In the genomic region with DNA sequence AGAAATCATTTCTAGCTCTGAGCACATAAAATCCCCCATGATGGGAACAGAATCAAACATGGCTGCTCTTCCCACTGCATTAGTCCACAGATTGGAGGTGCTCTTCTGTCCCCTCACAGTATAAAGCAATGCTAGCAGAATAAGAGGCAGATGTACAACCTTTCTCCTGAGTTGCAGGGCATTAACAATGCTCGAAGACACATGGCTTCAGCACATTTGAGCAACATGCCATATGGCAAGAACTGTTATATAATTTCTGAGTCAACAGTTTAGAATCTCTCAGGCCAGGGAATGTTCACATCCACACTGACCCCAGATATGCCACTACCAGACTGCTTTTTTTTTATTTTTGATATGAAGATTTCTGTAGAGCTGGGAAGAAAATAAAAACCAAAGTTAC, we compare ENCODE assay signal across 10 cellular contexts.
DNase-seq lines count a peak whose midpoint lies in the region; ATAC-seq and TF ChIP-seq lines count a peak whose summit lies in the region.
"Had no signal": no experiment of that assay in that cellular context is flagged by ENCODE, and none has a peak within 500 bp of the region (broad histone marks: within the 10 kb centered on the region; RNA-seq: fewer than 3 reads in every experiment).

No MANE protein-coding gene starts in this region.

- H3K36me3 ChIP-seq in SJSA1: peaks cover 6% of the 10 kb centered on the region; the same call in 1 of the 2 replicates
- H3K36me3 ChIP-seq in sigmoid colon: no peaks in the 10 kb centered on the region

- peak overlapping the region; percentile 68 for H3K27ac ChIP-seq in SJSA1
- H3K27ac ChIP-seq in sigmoid colon: peak overlapping the region; percentile 65 to 81 (median 74)

- no peak for TF ChIP-seq POLR2A in sigmoid colon (IDR thresholded peaks at IDR 0.05)

- no peaks in the 10 kb centered on the region for H3K9me3 ChIP-seq in SJSA1 (replicated peaks)
- H3K9me3 ChIP-seq in sigmoid colon: no peaks in the 10 kb centered on the region

- H3K27me3 ChIP-seq in SJSA1 (replicated peaks) (no peaks in the 10 kb centered on the region), sigmoid colon (no peaks in the 10 kb centered on the region)

- intact Hi-C loops in sigmoid colon (cut with DNase I): loop anchor here (5.0 kb wide), 1 partner anchor 119 kb away; the partner anchor contains the start of gene KIF13A

- ATAC-seq in GM19035 (IDR thresholded peaks at IDR 0.05; ENCODE audit: unreplicated experiment): no peak
- ATAC-seq in GM19455 (IDR thresholded peaks at IDR 0.05; ENCODE audit: unreplicated experiment): no peak

- no peak overlapping the region for H3K4me3 ChIP-seq in SJSA1
- no peak overlapping the region for H3K4me3 ChIP-seq in sigmoid colon

- no peak for TF ChIP-seq EP300 in sigmoid colon (IDR thresholded peaks at IDR 0.05)

- H3K4me1 ChIP-seq in SJSA1 (replicated peaks): peaks cover 64% of the 10 kb centered on the region
- H3K4me1 ChIP-seq in sigmoid colon: peaks cover 0 to 96% (median 80%) of the 10 kb centered on the region in 4 donors

- 55% methylated on average over 1 of the region's 1 CpG for WGBS in sigmoid colon, 2 donors

- DNase-seq in GM04504 (ENCODE audit: low read depth) (peak; percentile 74), SJSA1 (ENCODE audit: low read depth in 1 of 2, low spot score in 2 of 2) (peak; percentile 49 to 65), fibroblast of peridontal ligament (ENCODE audit: extremely low read depth) (peak; percentile 87), sigmoid colon (no peak), DMS79 treated with DMSO at 0.1 percent for 48 hours (lab: John Stamatoyannopoulos, UW) (no peak)
- DNase-seq in activated CD8-positive, alpha-beta memory T cell treated with anti-CD3 and anti-CD28 coated beads, Interleukin-2, amount 50 U/mL, for 48 hours: no peak
- DNase-seq: NCI-H1417, T-helper 1 cell had no signal

- no peak for TF ChIP-seq CTCF in sigmoid colon (IDR thresholded peaks at IDR 0.05)

Comparison
In these comparisons a context has a peak if more than half of its experiments do, and no peak if none do; other contexts are left out.
1. DNase-seq: peak in GM04504 (single experiment), SJSA1 (2 of 2) and fibroblast of peridontal ligament (single experiment); none in sigmoid colon (single experiment), activated CD8-positive, alpha-beta memory T cell treated with anti-CD3 and anti-CD28 coated beads, Interleukin-2, amount 50 U/mL, for 48 hours (single experiment) and DMS79 treated with DMSO at 0.1 percent for 48 hours (single experiment).